ENCODE assay signal across 30 cellular contexts in genomic region chr1:6066680-6067079, GRCh38.
"Had no signal": no experiment of that assay in that cellular context is flagged by ENCODE, and none has a peak within 500 bp of the region (broad histone marks: within the 10 kb centered on the region; RNA-seq: fewer than 3 reads in every experiment).

No MANE protein-coding gene starts in this region.

- H3K4me1 ChIP-seq: SJSA1 had no signal

- H3K27ac ChIP-seq: SJSA1, WERI-Rb-1 had no signal

- H3K4me3 ChIP-seq: MG63, SJSA1 had no signal

- H3K36me3 Mint-ChIP-seq: activated naive CD8-positive, alpha-beta T cell; brain had no signal

- H3K9me3 Mint-ChIP-seq: activated CD4-positive, alpha-beta memory T cell treated with anti-CD3 and anti-CD28 coated beads, Interleukin-2, amount 10 ng/mL, durations not matched to agents 7 days and 5 days; activated naive CD4-positive, alpha-beta T cell treated with anti-CD3 and anti-CD28 coated beads for 36 hours; activated naive CD8-positive, alpha-beta T cell treated with anti-CD3 and anti-CD28 coated beads, Interleukin-2, amount 50 U/mL, for 24 hours had no signal

- H3K36me3 ChIP-seq: MG63, SJSA1, WERI-Rb-1 had no signal

- H3K27me3 Mint-ChIP-seq: activated CD4-positive, alpha-beta memory T cell treated with anti-CD3 and anti-CD28 coated beads, Interleukin-2, amount 10 ng/mL, durations not matched to agents 7 days and 5 days; activated CD8-positive, alpha-beta memory T cell treated with anti-CD3 and anti-CD28 coated beads, Interleukin-2, amount 10 ng/mL, durations not matched to agents 7 days and 5 days; activated naive CD8-positive, alpha-beta T cell; activated naive CD8-positive, alpha-beta T cell treated with anti-CD3 and anti-CD28 coated beads, Interleukin-2, amount 50 U/mL, for 24 hours; brain had no signal

- ATAC-seq: activated CD4-positive, CD25-positive, alpha-beta regulatory T cell treated with anti-CD3 and anti-CD28 coated beads, Interleukin-2, amount 50 U/mL, for 24 hours; activated CD8-positive, alpha-beta memory T cell treated with anti-CD3 and anti-CD28 coated beads, Interleukin-2, amount 10 ng/mL, durations not matched to agents 7 days and 5 days; activated naive CD8-positive, alpha-beta T cell treated with anti-CD3 and anti-CD28 coated beads, Interleukin-2, amount 50 U/mL, for 24 hours; Panc1 had no signal

- H3K27ac Mint-ChIP-seq: activated CD4-positive, alpha-beta memory T cell treated with anti-CD3 and anti-CD28 coated beads, Interleukin-2, amount 10 ng/mL, durations not matched to agents 7 days and 5 days; activated CD8-positive, alpha-beta memory T cell treated with anti-CD3 and anti-CD28 coated beads, Interleukin-2, amount 10 ng/mL, durations not matched to agents 7 days and 5 days; activated naive CD4-positive, alpha-beta T cell treated with anti-CD3 and anti-CD28 coated beads for 36 hours; activated naive CD8-positive, alpha-beta T cell; activated naive CD8-positive, alpha-beta T cell treated with anti-CD3 and anti-CD28 coated beads, Interleukin-2, amount 50 U/mL, for 24 hours had no signal

- H3K27me3 ChIP-seq: MG63, SJSA1 had no signal

- H3K4me3 Mint-ChIP-seq: activated CD4-positive, alpha-beta memory T cell treated with anti-CD3 and anti-CD28 coated beads, Interleukin-2, amount 10 ng/mL, durations not matched to agents 7 days and 5 days; activated CD8-positive, alpha-beta memory T cell treated with anti-CD3 and anti-CD28 coated beads, Interleukin-2, amount 10 ng/mL, durations not matched to agents 7 days and 5 days; activated naive CD4-positive, alpha-beta T cell treated with anti-CD3 and anti-CD28 coated beads for 36 hours; activated naive CD8-positive, alpha-beta T cell; activated naive CD8-positive, alpha-beta T cell treated with anti-CD3 and anti-CD28 coated beads, Interleukin-2, amount 50 U/mL, for 24 hours; brain had no signal

- H3K9me3 ChIP-seq: MG63, SJSA1 had no signal

- DNase-seq: activated CD4-positive, alpha-beta memory T cell treated with anti-CD3 and anti-CD28 coated beads, Interleukin-2, amount 10 ng/mL, durations not matched to agents 7 days and 5 days; activated CD4-positive, alpha-beta T cell treated with anti-CD3 and anti-CD28 coated beads for 4 hours; activated CD8-positive, alpha-beta memory T cell treated with anti-CD3 and anti-CD28 coated beads for 24 hours; activated CD8-positive, alpha-beta memory T cell treated with anti-CD3 and anti-CD28 coated beads, Interleukin-2, amount 10 ng/mL, durations not matched to agents 7 days and 5 days; activated CD8-positive, alpha-beta memory T cell treated with anti-CD3 and anti-CD28 coated beads, Interleukin-2, amount 50 U/mL, for 48 hours; activated gamma-delta T cell; activated naive CD4-positive, alpha-beta T cell treated with anti-CD3 and anti-CD28 coated beads for 36 hours; activated naive CD8-positive, alpha-beta T cell treated with anti-CD3 and anti-CD28 coated beads, Interleukin-2, amount 50 U/mL, for 24 hours; activated T-cell treated with anti-CD3 and anti-CD28 coated beads, Interleukin-2, amount 50 U/mL, for 1 hour; anterior cingulate cortex; caudate nucleus; cerebellar nuclear complex; Kasumi-1; KG1; MG63; NCI-H1048; NCI-H1436 treated with DMSO at 0.1 percent for 48 hours; NCI-H1694 treated with DMSO at 0.1 percent for 48 hours; NCI-H2029; NCI-H345; NCI-H524 treated with DMSO at 0.1 percent for 48 hours; SHP77 treated with DMSO at 0.1 percent for 48 hours; SW 1271; T1000; WERI-Rb-1 had no signal

- H3K4me1 Mint-ChIP-seq: activated CD4-positive, alpha-beta memory T cell treated with anti-CD3 and anti-CD28 coated beads, Interleukin-2, amount 10 ng/mL, durations not matched to agents 7 days and 5 days; activated CD8-positive, alpha-beta memory T cell treated with anti-CD3 and anti-CD28 coated beads, Interleukin-2, amount 10 ng/mL, durations not matched to agents 7 days and 5 days; activated naive CD8-positive, alpha-beta T cell treated with anti-CD3 and anti-CD28 coated beads, Interleukin-2, amount 50 U/mL, for 24 hours had no signal
